ENCODE assay signal across 22 cellular contexts in the genomic region with DNA sequence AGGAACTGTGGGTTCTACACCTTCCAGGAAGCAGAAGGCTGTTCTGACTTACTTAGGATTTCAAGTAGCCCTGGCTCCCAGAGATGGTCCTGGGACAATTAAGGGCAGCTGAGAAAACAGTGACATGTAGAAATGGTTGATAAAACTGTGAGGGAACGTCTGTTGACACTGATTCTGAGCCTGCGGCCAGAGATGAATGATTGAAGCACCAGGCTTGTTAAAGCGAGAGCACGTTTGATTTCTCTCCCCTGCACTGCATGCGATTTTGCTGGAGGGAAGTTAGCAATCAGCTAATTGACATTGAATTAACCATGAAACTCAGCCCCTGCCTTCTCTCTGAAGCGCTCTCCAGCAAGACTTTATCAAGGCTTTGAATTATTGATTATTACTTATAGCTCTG. TPM values are rescaled to one million over a fixed set of nuclear protein-coding genes. Genes with fewer than 3 reads are reported as not detected.
"Had no signal": no experiment of that assay in that cellular context is flagged by ENCODE, and none has a peak within 500 bp of the region (broad histone marks: within the 10 kb centered on the region; RNA-seq: fewer than 3 reads in every experiment).

No MANE protein-coding gene starts in this region.

- H3K27ac Mint-ChIP-seq: activated CD8-positive, alpha-beta memory T cell treated with anti-CD3 and anti-CD28 coated beads, Interleukin-2, amount 10 ng/mL, durations not matched to agents 7 days and 5 days; activated CD8-positive, alpha-beta T cell treated with anti-CD3 and anti-CD28 coated beads, Interleukin-2, amount 10 ng/mL, durations not matched to agents 7 days and 5 days; activated naive CD4-positive, alpha-beta T cell treated with anti-CD3 and anti-CD28 coated beads, Interleukin-2, amount 50 U/mL, for 72 hours; activated T-cell treated with anti-CD3 and anti-CD28 coated beads, Interleukin-2, amount 50 U/mL, for 72 hours; natural killer cell; WTC11 had no signal

- H3K4me3 Mint-ChIP-seq: activated CD8-positive, alpha-beta memory T cell treated with anti-CD3 and anti-CD28 coated beads, Interleukin-2, amount 10 ng/mL, durations not matched to agents 7 days and 5 days; activated CD8-positive, alpha-beta T cell treated with anti-CD3 and anti-CD28 coated beads, Interleukin-2, amount 10 ng/mL, durations not matched to agents 7 days and 5 days; activated T-cell treated with anti-CD3 and anti-CD28 coated beads, Interleukin-2, amount 50 U/mL, for 72 hours; natural killer cell; WTC11 had no signal

- H3K9me3 Mint-ChIP-seq: activated naive CD4-positive, alpha-beta T cell treated with anti-CD3 and anti-CD28 coated beads, Interleukin-2, amount 50 U/mL, for 72 hours; activated T-cell treated with anti-CD3 and anti-CD28 coated beads, Interleukin-2, amount 50 U/mL, for 72 hours; natural killer cell; WTC11 had no signal

- H3K27ac ChIP-seq: adrenal gland, body of pancreas, coronary artery, dorsolateral prefrontal cortex, left ventricle myocardium inferior, spleen had no signal

- H3K4me1 ChIP-seq: adrenal gland, body of pancreas, left ventricle myocardium inferior, spleen had no signal

- H3K36me3 ChIP-seq: adrenal gland, left ventricle myocardium inferior, spleen had no signal

- DNase-seq: activated CD4-positive, alpha-beta T cell treated with anti-CD3 and anti-CD28 coated beads for 1 hour; activated CD4-positive, alpha-beta T cell treated with anti-CD3 and anti-CD28 coated beads, Interleukin-2, amount 50 U/mL, for 1 hour; activated CD8-positive, alpha-beta memory T cell treated with anti-CD3 and anti-CD28 coated beads, Interleukin-2, amount 10 ng/mL, durations not matched to agents 7 days and 5 days; activated CD8-positive, alpha-beta T cell treated with anti-CD3 and anti-CD28 coated beads, Interleukin-2, amount 10 ng/mL, durations not matched to agents 7 days and 5 days; activated naive CD4-positive, alpha-beta T cell; activated T-cell treated with anti-CD3 and anti-CD28 coated beads, Interleukin-2, amount 50 U/mL, for 72 hours; aorta; dorsolateral prefrontal cortex; effector memory CD4-positive, alpha-beta T cell; left ventricle myocardium inferior; natural killer cell; spleen; stimulated activated naive CD4-positive, alpha-beta T cell had no signal

- H3K4me3 ChIP-seq: adrenal gland, body of pancreas, coronary artery, dorsolateral prefrontal cortex, left ventricle myocardium inferior, lung, spleen had no signal

- H3K36me3 Mint-ChIP-seq: activated CD8-positive, alpha-beta memory T cell treated with anti-CD3 and anti-CD28 coated beads, Interleukin-2, amount 10 ng/mL, durations not matched to agents 7 days and 5 days; activated naive CD4-positive, alpha-beta T cell treated with anti-CD3 and anti-CD28 coated beads, Interleukin-2, amount 50 U/mL, for 72 hours; natural killer cell; WTC11 had no signal

- ATAC-seq: activated CD8-positive, alpha-beta memory T cell treated with anti-CD3 and anti-CD28 coated beads, Interleukin-2, amount 10 ng/mL, durations not matched to agents 7 days and 5 days; activated CD8-positive, alpha-beta T cell treated with anti-CD3 and anti-CD28 coated beads, Interleukin-2, amount 10 ng/mL, durations not matched to agents 7 days and 5 days; activated naive CD4-positive, alpha-beta T cell treated with anti-CD3 and anti-CD28 coated beads, Interleukin-2, amount 50 U/mL, for 72 hours; activated T-cell treated with anti-CD3 and anti-CD28 coated beads, Interleukin-2, amount 50 U/mL, for 72 hours; body of pancreas; natural killer cell had no signal

- H3K4me1 Mint-ChIP-seq: activated CD8-positive, alpha-beta memory T cell treated with anti-CD3 and anti-CD28 coated beads, Interleukin-2, amount 10 ng/mL, durations not matched to agents 7 days and 5 days; natural killer cell had no signal

- H3K27me3 ChIP-seq: adrenal gland, body of pancreas, dorsolateral prefrontal cortex had no signal

RNA-seq across cellular contexts. Expression of a gene that starts 29.9 kb away (rescaled TPM):
- total RNA-seq: activated CD8-positive, alpha-beta T cell treated with anti-CD3 and anti-CD28 coated beads, Interleukin-2, amount 10 ng/mL, durations not matched to agents 7 days and 5 days; activated naive CD4-positive, alpha-beta T cell treated with anti-CD3 and anti-CD28 coated beads, Interleukin-2, amount 50 U/mL, for 72 hours; activated T-cell treated with anti-CD3 and anti-CD28 coated beads, Interleukin-2, amount 50 U/mL, for 72 hours; body of pancreas; cardiac septum; cerebellum; epithelial cell of proximal tubule had no signal
- polyA plus RNA-seq: aorta had no signal
